In the genomic region with DNA sequence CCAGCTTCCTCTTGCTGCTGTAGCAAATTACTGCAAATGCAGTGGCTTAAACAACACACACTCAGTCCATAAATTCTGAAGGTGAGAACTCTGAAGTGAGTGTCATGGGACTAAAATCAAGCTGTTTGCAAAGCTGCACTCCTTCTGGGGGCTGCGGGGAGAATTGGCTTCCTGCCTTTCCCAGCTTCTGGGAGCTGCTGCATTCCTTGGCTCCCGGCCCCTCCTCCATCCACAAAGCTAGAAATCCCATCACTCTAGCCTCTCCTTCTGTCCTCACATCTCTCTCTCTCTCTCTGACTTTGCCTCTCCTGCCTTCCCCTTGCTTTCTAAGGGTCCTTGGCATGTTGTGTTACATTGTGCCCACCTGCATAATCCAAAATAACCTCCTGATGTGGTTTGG, we compare ENCODE assay signal across 31 cellular contexts. TPM values are rescaled to one million over a fixed set of nuclear protein-coding genes. Genes with fewer than 3 reads are reported as not detected.
"Had no signal": no experiment of that assay in that cellular context is flagged by ENCODE, and none has a peak within 500 bp of the region (broad histone marks: within the 10 kb centered on the region; RNA-seq: fewer than 3 reads in every experiment).

No MANE protein-coding gene starts in this region.

- H3K27ac Mint-ChIP-seq: activated CD8-positive, alpha-beta memory T cell treated with anti-CD3 and anti-CD28 coated beads, Interleukin-2, amount 10 ng/mL, durations not matched to agents 7 days and 5 days; activated CD8-positive, alpha-beta T cell treated with anti-CD3 and anti-CD28 coated beads for 36 hours; activated naive CD4-positive, alpha-beta T cell treated with anti-CD3 and anti-CD28 coated beads for 36 hours; activated naive CD8-positive, alpha-beta T cell; activated T-helper 1 cell treated with anti-CD3 and anti-CD28 coated beads, Interleukin-12 subunit alpha, Interleukin-12 subunit beta, Interleukin-2, Interleukin-4 antibody, amounts not matched to agents 30 ng/mL and 10 ng/mL and 1 ng/mL, durations not matched to agents 14 hours and 24 hours and 36 hours; activated T-helper 2 cell treated with anti-CD3 and anti-CD28 coated beads, Interferon-gamma antibody, Interleukin-2, Interleukin-4, amounts not matched to agents 10 μg/mL and 5 μg/mL and 100 μg/mL, durations not matched to agents 14 hours and 24 hours and 36 hours; dendritic cell treated with granulocyte-macrophage colony-stimulating factor and Interleukin-4, amounts not matched to agents 40 ng/mL and 50 ng/mL, for 4 days had no signal

- H3K27me3 ChIP-seq: brain microvascular endothelial cell, gastrocnemius medialis had no signal

- H3K9me3 ChIP-seq: esophagus muscularis mucosa, gastrocnemius medialis had no signal

- H3K27ac ChIP-seq: brain microvascular endothelial cell, coronary artery, dorsolateral prefrontal cortex, esophagus muscularis mucosa, foreskin keratinocyte, gastrocnemius medialis, heart left ventricle had no signal

- H3K4me3 ChIP-seq: coronary artery, dorsolateral prefrontal cortex, esophagus muscularis mucosa, gastrocnemius medialis, heart left ventricle had no signal

- ATAC-seq: activated CD8-positive, alpha-beta memory T cell treated with anti-CD3 and anti-CD28 coated beads, Interleukin-2, amount 10 ng/mL, durations not matched to agents 7 days and 5 days; activated CD8-positive, alpha-beta T cell treated with anti-CD3 and anti-CD28 coated beads for 36 hours; foreskin keratinocyte; gastrocnemius medialis; heart left ventricle had no signal

- H3K36me3 Mint-ChIP-seq: activated CD8-positive, alpha-beta memory T cell treated with anti-CD3 and anti-CD28 coated beads, Interleukin-2, amount 10 ng/mL, durations not matched to agents 7 days and 5 days; activated naive CD8-positive, alpha-beta T cell had no signal

- H3K4me1 Mint-ChIP-seq: activated CD8-positive, alpha-beta memory T cell treated with anti-CD3 and anti-CD28 coated beads, Interleukin-2, amount 10 ng/mL, durations not matched to agents 7 days and 5 days; central memory CD8-positive, alpha-beta T cell had no signal

- H3K9me3 Mint-ChIP-seq: activated CD8-positive, alpha-beta T cell treated with anti-CD3 and anti-CD28 coated beads for 36 hours; activated naive CD4-positive, alpha-beta T cell treated with anti-CD3 and anti-CD28 coated beads for 36 hours; central memory CD8-positive, alpha-beta T cell; dendritic cell treated with granulocyte-macrophage colony-stimulating factor and Interleukin-4, amounts not matched to agents 40 ng/mL and 50 ng/mL, for 4 days had no signal

- H3K36me3 ChIP-seq: brain microvascular endothelial cell, esophagus muscularis mucosa, gastrocnemius medialis, heart left ventricle had no signal

- DNase-seq: activated CD4-positive, alpha-beta T cell treated with anti-CD3 and anti-CD28 coated beads for 1 hour; activated CD4-positive, alpha-beta T cell treated with anti-CD3 and anti-CD28 coated beads for 4 hours; activated CD4-positive, alpha-beta T cell treated with anti-CD3 and anti-CD28 coated beads, Interleukin-2, amount 50 U/mL, for 1 hour; activated CD4-positive, alpha-beta T cell treated with anti-CD3 and anti-CD28 coated beads, Interleukin-2, amount 50 U/mL, for 48 hours; activated CD8-positive, alpha-beta memory T cell treated with anti-CD3 and anti-CD28 coated beads, Interleukin-2, amount 10 ng/mL, durations not matched to agents 7 days and 5 days; activated CD8-positive, alpha-beta memory T cell treated with anti-CD3 and anti-CD28 coated beads, Interleukin-2, amount 50 U/mL, for 4 hours; activated CD8-positive, alpha-beta T cell treated with anti-CD3 and anti-CD28 coated beads for 36 hours; activated effector memory CD4-positive, alpha-beta T cell treated with anti-CD3 and anti-CD28 coated beads, Interleukin-2, amount 50 U/mL, for 16 hours; activated naive CD4-positive, alpha-beta T cell treated with anti-CD3 and anti-CD28 coated beads for 36 hours; activated T-cell treated with anti-CD3 and anti-CD28 coated beads, Interleukin-2, amount 50 U/mL, for 1 hour; activated T-cell treated with anti-CD3 and anti-CD28 coated beads, Interleukin-2, amount 50 U/mL, for 48 hours; amniotic stem cell; anterior cingulate cortex; brain microvascular endothelial cell; dorsolateral prefrontal cortex; effector memory CD4-positive, alpha-beta T cell; erythroblast; foreskin keratinocyte; gastrocnemius medialis; glutamatergic neuron; heart left ventricle; T-helper 2 cell had no signal

- H3K4me1 ChIP-seq: esophagus muscularis mucosa, foreskin keratinocyte, gastrocnemius medialis, heart left ventricle had no signal

- H3K4me3 Mint-ChIP-seq: activated CD8-positive, alpha-beta memory T cell treated with anti-CD3 and anti-CD28 coated beads, Interleukin-2, amount 10 ng/mL, durations not matched to agents 7 days and 5 days; activated CD8-positive, alpha-beta T cell treated with anti-CD3 and anti-CD28 coated beads for 36 hours; activated naive CD4-positive, alpha-beta T cell treated with anti-CD3 and anti-CD28 coated beads for 36 hours; activated naive CD8-positive, alpha-beta T cell; activated T-helper 1 cell treated with anti-CD3 and anti-CD28 coated beads, Interleukin-12 subunit alpha, Interleukin-12 subunit beta, Interleukin-2, Interleukin-4 antibody, amounts not matched to agents 30 ng/mL and 10 ng/mL and 1 ng/mL, durations not matched to agents 14 hours and 24 hours and 36 hours; central memory CD8-positive, alpha-beta T cell; dendritic cell treated with granulocyte-macrophage colony-stimulating factor and Interleukin-4, amounts not matched to agents 40 ng/mL and 50 ng/mL, for 4 days had no signal

RNA-seq across cellular contexts. Expression of a gene that starts 56.1 kb away (rescaled TPM):
- total RNA-seq: activated CD8-positive, alpha-beta memory T cell treated with anti-CD3 and anti-CD28 coated beads for 36 hours; activated CD8-positive, alpha-beta T cell treated with anti-CD3 and anti-CD28 coated beads for 36 hours; activated naive CD4-positive, alpha-beta T cell treated with anti-CD3 and anti-CD28 coated beads for 36 hours; bronchial epithelial cell; foreskin keratinocyte had no signal
